Comparison of ENCODE assay signal across 8 cellular contexts in the genomic region with DNA sequence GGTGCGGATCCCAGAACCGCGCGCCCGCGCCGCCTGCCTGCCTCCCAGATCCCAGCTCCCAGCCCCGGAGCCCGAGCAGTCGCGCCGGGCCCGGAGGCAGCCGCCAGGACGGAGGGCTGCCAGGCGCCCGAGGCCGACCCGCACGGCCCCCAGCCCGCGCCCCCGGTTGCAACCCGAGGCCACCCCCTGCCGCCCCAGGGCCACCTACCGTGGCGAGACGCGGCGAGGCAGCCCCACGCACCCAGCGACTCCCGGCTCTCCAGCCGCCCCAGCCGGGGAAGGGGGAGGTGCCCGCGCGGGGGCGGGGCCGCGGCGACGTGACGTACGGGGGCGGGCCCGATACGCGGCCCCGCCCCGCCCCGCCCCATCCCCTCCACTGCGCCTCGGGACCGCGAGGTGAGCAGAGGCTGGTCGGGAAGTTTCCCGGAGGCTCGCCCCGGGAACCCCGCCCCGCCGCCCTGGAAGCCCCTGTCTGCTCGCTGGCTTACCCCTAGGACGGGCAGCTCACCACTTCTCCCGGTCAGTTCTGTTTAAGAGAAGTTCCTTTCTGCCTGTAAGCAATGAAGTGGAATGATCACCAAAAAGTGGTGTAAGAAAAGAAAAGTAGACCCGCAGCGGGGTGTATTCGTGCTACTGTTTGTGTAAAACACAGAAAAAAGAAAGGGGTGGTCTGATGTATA. TPM values are rescaled to one million over a fixed set of nuclear protein-coding genes. Genes with fewer than 3 reads are reported as not detected.
DNase-seq lines count a peak whose midpoint lies in the region; ATAC-seq and TF ChIP-seq lines count a peak whose summit lies in the region.

TPST2 (minus strand) TSS at position 288 of the 680 bp plus-strand sequence. CDS start 48,502 bp downstream, outside the sequence.

- peak within 1 kb of the TSS; percentile 92 for H3K27ac Mint-ChIP-seq in activated CD8-positive, alpha-beta memory T cell treated with anti-CD3 and anti-CD28 coated beads, Interleukin-2, amount 10 ng/mL, durations not matched to agents 7 days and 5 days
- H3K27ac Mint-ChIP-seq in endodermal cell: peak within 1 kb of the TSS; percentile 83

- POLR2A ChIA-PET in A673 (lab: Charles Lee; ENCODE audit: low non-redundant PET): no interaction called here

- peak; percentile 82 for TF ChIP-seq POLR2A in GM18526 (IDR thresholded peaks at IDR 0.05; ENCODE audit: extremely low read depth, insufficient read length)

- H3K4me3 ChIP-seq in A673 (ENCODE audit: low read depth, low read length, poor library complexity, severe bottlenecking) (peak within 1 kb of the TSS; percentile 90), endodermal cell (ENCODE audit: low read length) (peak within 1 kb of the TSS; percentile 91), mesodermal cell (ENCODE audit: extremely low read depth, insufficient read depth, low read length, poor library complexity, severe bottlenecking) (peak within 1 kb of the TSS; percentile 94)

- H3K4me1 ChIP-seq in A673 (ENCODE audit: insufficient read depth, low read length, poor library complexity, severe bottlenecking): no peaks in the 10 kb centered on the region
- no peaks in the 10 kb centered on the region for H3K4me1 ChIP-seq in endodermal cell (ENCODE audit: control insufficient read depth, insufficient read depth, low read length)
- no peaks in the 10 kb centered on the region for H3K4me1 ChIP-seq in mesodermal cell (ENCODE audit: control insufficient read depth, insufficient read depth, low read length, poor library complexity, severe bottlenecking)

- TF ChIP-seq CTCF in A673 (conservative IDR thresholded peaks at IDR 0.05; ENCODE audit: low read depth, low read length) (no peak), endodermal cell (conservative IDR thresholded peaks at IDR 0.05) (no peak)

- H3K9me3 ChIP-seq in A673 (ENCODE audit: low read depth, low read length, poor library complexity, severe bottlenecking): no peaks in the 10 kb centered on the region
- peaks cover 5% of the 10 kb centered on the region for H3K9me3 ChIP-seq in endodermal cell (ENCODE audit: control insufficient read depth, low read length)
- no peaks in the 10 kb centered on the region for H3K9me3 ChIP-seq in mesodermal cell (ENCODE audit: control insufficient read depth, low read length)

- H3K27me3 Mint-ChIP-seq in activated CD8-positive, alpha-beta memory T cell treated with anti-CD3 and anti-CD28 coated beads, Interleukin-2, amount 10 ng/mL, durations not matched to agents 7 days and 5 days: no peaks in the 10 kb centered on the region
- H3K27me3 Mint-ChIP-seq in endodermal cell (ENCODE audit: insufficient read depth): no peaks in the 10 kb centered on the region

- H3K9me3 Mint-ChIP-seq in activated CD8-positive, alpha-beta memory T cell treated with anti-CD3 and anti-CD28 coated beads, Interleukin-2, amount 10 ng/mL, durations not matched to agents 7 days and 5 days (ENCODE audit: low read depth): no peaks in the 10 kb centered on the region
- no peaks in the 10 kb centered on the region for H3K9me3 Mint-ChIP-seq in endodermal cell

- 4 to 19% methylated on average over 14 to 69 of the region's 69 CpGs for WGBS in endodermal cell (ENCODE audit: insufficient coverage in 1 of 2, insufficient read length in 1 of 2), 2 experiments
- 5 to 6% methylated on average over 32 to 35 of the region's 69 CpGs for WGBS in mesodermal cell (ENCODE audit: insufficient coverage in 2 of 2), 2 experiments

- peaks cover 14% of the 10 kb centered on the region for H3K36me3 Mint-ChIP-seq in activated CD8-positive, alpha-beta memory T cell treated with anti-CD3 and anti-CD28 coated beads, Interleukin-2, amount 10 ng/mL, durations not matched to agents 7 days and 5 days
- peaks cover 14% of the 10 kb centered on the region for H3K36me3 Mint-ChIP-seq in endodermal cell (ENCODE audit: low read depth)

- H3K27me3 ChIP-seq in A673 (replicated peaks; ENCODE audit: insufficient read depth, low read depth, low read length, poor library complexity) (no peaks in the 10 kb centered on the region), endodermal cell (ENCODE audit: control insufficient read depth, insufficient read depth, low read length, poor library complexity, severe bottlenecking) (no peaks in the 10 kb centered on the region)

- peak; percentile 81 for DNase-seq in A673 (ENCODE audit: low spot score)
- DNase-seq in NCI-H82 treated with DMSO at 0.1 percent for 48 hours (lab: John Stamatoyannopoulos, UW; ENCODE audit: unreplicated experiment): peak; percentile 9
- DNase-seq in activated CD8-positive, alpha-beta memory T cell treated with anti-CD3 and anti-CD28 coated beads, Interleukin-2, amount 10 ng/mL, durations not matched to agents 7 days and 5 days: peak; percentile 80
- DNase-seq in endodermal cell: peak; percentile 91
- peak; percentile 74 for DNase-seq in stimulated activated CD8-positive, alpha-beta memory T cell treated with anti-CD3 and anti-CD28 coated beads, Interleukin-15, amount 100 ng/mL, for 24 hours (ENCODE audit: low read depth)

- H3K9ac ChIP-seq in endodermal cell (ENCODE audit: extremely low read depth, low read length, poor library complexity, severe bottlenecking): peak within 1 kb of the TSS; percentile 77

- H3K4me3 Mint-ChIP-seq in activated CD8-positive, alpha-beta memory T cell treated with anti-CD3 and anti-CD28 coated beads, Interleukin-2, amount 10 ng/mL, durations not matched to agents 7 days and 5 days: peak within 1 kb of the TSS; percentile 88
- peak within 1 kb of the TSS; percentile 87 for H3K4me3 Mint-ChIP-seq in endodermal cell

- BruUV-seq in A673 (replicated peaks; lab: Mats Ljungman, UMichigan): no TSS peak

- peak; percentile 65 for ATAC-seq in HG03135 (IDR thresholded peaks at IDR 0.05; ENCODE audit: unreplicated experiment)
- ATAC-seq in activated CD8-positive, alpha-beta memory T cell treated with anti-CD3 and anti-CD28 coated beads, Interleukin-2, amount 10 ng/mL, durations not matched to agents 7 days and 5 days: peak; percentile 82

- H3K27ac ChIP-seq in A673 (ENCODE audit: low read depth, low read length, poor library complexity, severe bottlenecking) (peak within 1 kb of the TSS; percentile 70), endodermal cell (ENCODE audit: low read depth, low read length) (no peak within 1 kb of the TSS), mesodermal cell (ENCODE audit: low read depth, low read length, severe bottlenecking) (peak within 1 kb of the TSS; percentile 29)

- CTCF ChIA-PET in A673 (lab: Charles Lee): interaction anchor here (0.8 kb wide), 1 partner anchor 11 kb away, joined by 5 read pairs; no protein-coding TSS in a partner anchor
- CTCF ChIA-PET in activated CD8-positive, alpha-beta memory T cell treated with anti-CD3 and anti-CD28 coated beads, Interleukin-2, amount 10 ng/mL, durations not matched to agents 7 days and 5 days (lab: Charles Lee): interaction anchor here (1.1 to 1.5 kb wide), 2 partner anchors 11 to 76 kb away, joined by 3 to 4 read pairs; no protein-coding TSS in a partner anchor

- intact Hi-C loops in A673 (cut with micrococcal nuclease; ENCODE audit: unreplicated experiment): no loop called here

- peaks cover 79% of the 10 kb centered on the region for H3K4me1 Mint-ChIP-seq in activated CD8-positive, alpha-beta memory T cell treated with anti-CD3 and anti-CD28 coated beads, Interleukin-2, amount 10 ng/mL, durations not matched to agents 7 days and 5 days
- H3K4me1 Mint-ChIP-seq in endodermal cell: peaks cover 27% of the 10 kb centered on the region

- H3K36me3 ChIP-seq in A673 (ENCODE audit: insufficient read depth, low read length, poor library complexity, severe bottlenecking) (no peaks in the 10 kb centered on the region), endodermal cell (ENCODE audit: control insufficient read depth, insufficient read depth, low read length) (no peaks in the 10 kb centered on the region), mesodermal cell (ENCODE audit: control insufficient read depth, insufficient read depth, low read length) (peaks cover 16% of the 10 kb centered on the region)

RNA-seq across cellular contexts. Expression of gene TPST2, which starts in this region (rescaled TPM):
- total RNA-seq in A673 (2021): 8.2 and 10.9 TPM in 2 replicates
- total RNA-seq in activated CD8-positive, alpha-beta memory T cell treated with anti-CD3 and anti-CD28 coated beads, Interleukin-2, amount 10 ng/mL, durations not matched to agents 7 days and 5 days: 10 to 100 TPM; 61.6 to 81.6 TPM
- 10 to 100 TPM; 38.9 to 53.2 TPM for total RNA-seq in endodermal cell
- polyA plus RNA-seq in endodermal cell (2013, experiment 1 of 2): 22.0 TPM
- 19.7 TPM for polyA plus RNA-seq in endodermal cell (2013, experiment 2 of 2)
- polyA plus RNA-seq in mesodermal cell (2013, experiment 1 of 2): 46.2 TPM
- polyA plus RNA-seq in mesodermal cell (2013, experiment 2 of 2): 39.7 TPM

Comparison
In these comparisons a context has a peak if more than half of its experiments do, and no peak if none do; other contexts are left out.
1. DNase-seq: peak in every context shown above with its lines; median percentile 91 in endodermal cell; 81 in A673; 80 in activated CD8-positive, alpha-beta memory T cell treated with anti-CD3 and anti-CD28 coated beads, Interleukin-2, amount 10 ng/mL, durations not matched to agents 7 days and 5 days; 74 in stimulated activated CD8-positive, alpha-beta memory T cell treated with anti-CD3 and anti-CD28 coated beads, Interleukin-15, amount 100 ng/mL, for 24 hours; 9 in NCI-H82 treated with DMSO at 0.1 percent for 48 hours.